ENCODE assay signal across 8 cellular contexts in genomic region chr19:16247353-16248182, GRCh38. TPM values are rescaled to one million over a fixed set of nuclear protein-coding genes. Genes with fewer than 3 reads are reported as not detected.
A peak's percentile ranks its signal among the peaks of the same experiment; 100 is the strongest.
DNase-seq lines count a peak whose midpoint lies in the region; ATAC-seq and TF ChIP-seq lines count a peak whose summit lies in the region.

No MANE protein-coding gene starts in this region.

- POLR2A ChIA-PET in HCT116 (lab: Charles Lee), result interaction anchor here (1.2 to 1.4 kb wide), 3 partner anchors 77 to 136 kb away, joined by 3 to 9 read pairs (median 4); partner anchors contain the start of gene KLF2
- POLR2A ChIA-PET in activated CD4-positive, alpha-beta memory T cell treated with anti-CD3 and anti-CD28 coated beads, Interleukin-2, amount 10 ng/mL, durations not matched to agents 7 days and 5 days (lab: Charles Lee), result interaction anchor here (0.8 to 6.1 kb wide), 9 partner anchors 19 to 140 kb away, joined by 3 to 61 read pairs (median 5); partner anchors contain the start of gene KLF2

- H3K4me3 Mint-ChIP-seq in activated CD4-positive, alpha-beta memory T cell treated with anti-CD3 and anti-CD28 coated beads, Interleukin-2, amount 10 ng/mL, durations not matched to agents 7 days and 5 days, result no peak overlapping the region

- H4K20me1 ChIP-seq in HCT116 (ENCODE audit: insufficient read depth), result no peaks in the 10 kb centered on the region

- peaks cover 28% of the 10 kb centered on the region for H3K4me1 Mint-ChIP-seq in activated CD4-positive, alpha-beta memory T cell treated with anti-CD3 and anti-CD28 coated beads, Interleukin-2, amount 10 ng/mL, durations not matched to agents 7 days and 5 days

- no peak for TF ChIP-seq POLR2A in HCT116 (IDR thresholded peaks at IDR 0.05; ENCODE audit: borderline replicate concordance, extremely low read depth, insufficient read depth, insufficient read length)
- TF ChIP-seq POLR2A in lower leg skin (IDR thresholded peaks at IDR 0.05), result no peak

- H3K9me3 Mint-ChIP-seq in activated CD4-positive, alpha-beta memory T cell treated with anti-CD3 and anti-CD28 coated beads, Interleukin-2, amount 10 ng/mL, durations not matched to agents 7 days and 5 days, result no peaks in the 10 kb centered on the region

- H3K36me3 ChIP-seq in HCT116 (ENCODE audit: control insufficient read depth in 1 of 2, insufficient read depth in 2 of 2, low read length in 2 of 2), result no peaks in the 10 kb centered on the region

- CTCF ChIA-PET in HCT116 (lab: Charles Lee), result interaction anchor here (1.5 to 5.3 kb wide), 4 partner anchors 81 to 139 kb away, joined by 3 to 44 read pairs (median 20); no protein-coding TSS in a partner anchor
- CTCF ChIA-PET in activated CD4-positive, alpha-beta memory T cell treated with anti-CD3 and anti-CD28 coated beads, Interleukin-2, amount 10 ng/mL, durations not matched to agents 7 days and 5 days (lab: Charles Lee), result interaction anchor here (0.6 to 7.7 kb wide), 33 partner anchors 10 to 1079 kb away, joined by 3 to 121 read pairs (median 4); partner anchors contain the start of gene KLF2

- RAD21 ChIA-PET in HCT116 (lab: Charles Lee; ENCODE audit: low non-redundant PET in 1 of 2, low total read pairs in 2 of 2, uncharacterized antibody in 2 of 2, unreplicated experiment in 2 of 2), result interaction anchor here (0.7 to 1.3 kb wide), 2 partner anchors 135 kb away, joined by 3 to 4 read pairs; no protein-coding TSS in a partner anchor

- TF ChIP-seq RAD21 in HCT116 (IDR thresholded peaks at IDR 0.05; ENCODE audit: low read depth), result peak; percentile 100

- WGBS in lower leg skin, 2 donors, result 35 to 40% methylated on average over 16 to 18 of the region's 18 CpGs

- no peak overlapping the region for H3K27ac ChIP-seq in HCT116 (ENCODE audit: low read depth, low read length)

- H3K9me3 ChIP-seq in HCT116 (ENCODE audit: control insufficient read depth in 1 of 2, insufficient read depth in 1 of 2, low read depth in 1 of 2, low read length in 2 of 2), result no peaks in the 10 kb centered on the region

- H3K4me3 ChIP-seq in HCT116 (replicated peaks in 1 of 2; ENCODE audit: low read depth in 1 of 2, low read length in 2 of 2), result no peak overlapping the region
- H3K4me3 ChIP-seq in lower leg skin (ENCODE audit: low read depth, poor library complexity, severe bottlenecking), result no peak overlapping the region

- H3K27me3 ChIP-seq in HCT116 (ENCODE audit: insufficient read depth, low read length), result no peaks in the 10 kb centered on the region

- no peaks in the 10 kb centered on the region for H3K9me2 ChIP-seq in HCT116 (ENCODE audit: insufficient read depth)

- H3K4me2 ChIP-seq in HCT116 (ENCODE audit: low read length), result peak overlapping the region; percentile 16; the same call in 1 of the 2 replicates

- H3K36me3 Mint-ChIP-seq in activated CD4-positive, alpha-beta memory T cell treated with anti-CD3 and anti-CD28 coated beads, Interleukin-2, amount 10 ng/mL, durations not matched to agents 7 days and 5 days (ENCODE audit: low read depth), result no peaks in the 10 kb centered on the region

- TF ChIP-seq CTCF in HCT116 (IDR thresholded peaks at IDR 0.05 in 2 of 3, conservative IDR thresholded peaks at IDR 0.05 in 1 of 3; ENCODE audit: borderline replicate concordance in 1 of 3, insufficient read depth in 1 of 3, low read depth in 2 of 3, low read length in 2 of 3) (peak; percentile 94 to 97 (median 94)), lower leg skin (IDR thresholded peaks at IDR 0.05) (peak in 1 of 3 donors; percentile 95)

- peaks cover 0 to 7% of the 10 kb centered on the region in 2 experiments; a peak in 2 of 4 replicates for H3K4me1 ChIP-seq in HCT116 (ENCODE audit: control insufficient read depth in 1 of 2, insufficient read depth in 2 of 2, low read length in 2 of 2)

- H3K9ac ChIP-seq in HCT116 (ENCODE audit: low read length), result no peak overlapping the region

- peak overlapping the region; percentile 55 for H3K27ac Mint-ChIP-seq in activated CD4-positive, alpha-beta memory T cell treated with anti-CD3 and anti-CD28 coated beads, Interleukin-2, amount 10 ng/mL, durations not matched to agents 7 days and 5 days

- H3K79me2 ChIP-seq in HCT116 (ENCODE audit: insufficient read depth, low read length), result no peaks in the 10 kb centered on the region

- peaks cover 19% of the 10 kb centered on the region for H3K27me3 Mint-ChIP-seq in activated CD4-positive, alpha-beta memory T cell treated with anti-CD3 and anti-CD28 coated beads, Interleukin-2, amount 10 ng/mL, durations not matched to agents 7 days and 5 days

- DNase-seq in AG20443 (ENCODE audit: low spot score) (peak; percentile 93), HCT116 (ENCODE audit: low read depth, low spot score) (peak; percentile 68), NCI-H774 (lab: John Stamatoyannopoulos, UW) (peak; percentile 39), dermis microvascular lymphatic vessel endothelial cell (ENCODE audit: low read depth in 2 of 2) (peak; percentile 76 to 84), lower leg skin (ENCODE audit: low spot score in 2 of 2) (peak; percentile 78 to 98)
- DNase-seq in activated CD4-positive, alpha-beta memory T cell treated with anti-CD3 and anti-CD28 coated beads, Interleukin-2, amount 10 ng/mL, durations not matched to agents 7 days and 5 days, result peak; percentile 87
- peak; percentile 64 to 86 (median 78) for DNase-seq in stimulated activated CD4-positive, alpha-beta T cell treated with anti-CD3 and anti-CD28 coated beads, TNF-alpha, amount 100 ng/mL, for 4 hours (ENCODE audit: low read depth in 3 of 3)

- peak; percentile 100 for ATAC-seq in HCT116
- no peak for ATAC-seq in GM18870 (IDR thresholded peaks at IDR 0.05; ENCODE audit: unreplicated experiment)

- no TSS peak for BruUV-seq in HCT116 (replicated peaks; lab: Mats Ljungman, UMichigan)

- H2AFZ ChIP-seq in HCT116 (ENCODE audit: low read depth, low read length, poor library complexity, severe bottlenecking), result peak overlapping the region; percentile 95

- intact Hi-C loops in HCT116 (cut with micrococcal nuclease), result loop anchor here (1.0 to 5.0 kb wide), 3 partner anchors 80 to 205 kb away; no protein-coding TSS in a partner anchor
- intact Hi-C loops in lower leg skin (cut with DNase I; ENCODE audit: low total_unique reads), result loop anchor here (2.0 kb wide), 1 partner anchor 137 kb away; no protein-coding TSS in a partner anchor

TF ChIP-seq in HCT116, 20 proteins besides CTCF, POLR2A, EP300 and RAD21:
- no peak for TF ChIP-seq MAX (IDR thresholded peaks at IDR 0.05)
- TF ChIP-seq YY1 (IDR thresholded peaks at IDR 0.05; ENCODE audit: extremely low read depth, insufficient replicate concordance, low read depth, low read length), result peak; percentile 18

RNA-seq across cellular contexts. Expression of gene AP1M1, which starts 49.9 kb away (rescaled TPM):
- total RNA-seq in HCT116 (2021; ENCODE audit: unreplicated experiment) (50.0 TPM), dermis microvascular lymphatic vessel endothelial cell (43.9 and 71.2 TPM in 2 replicates), lower leg skin (10 to 100 TPM; 47.2 to 66.9 (median 48.6) TPM)
- 50.7 and 52.9 TPM in 2 replicates for polyA plus RNA-seq in HCT116 (2012)
- total RNA-seq in activated CD4-positive, alpha-beta memory T cell treated with anti-CD3 and anti-CD28 coated beads, Interleukin-2, amount 10 ng/mL, durations not matched to agents 7 days and 5 days, result 100 to 1,000 TPM; 131 to 151 TPM

Comparison
In these comparisons a context has a peak if more than half of its experiments do, and no peak if none do; other contexts are left out.
1. DNase-seq: peak in every context shown above with its lines; median percentile 93 in AG20443; 88 in lower leg skin; 87 in activated CD4-positive, alpha-beta memory T cell treated with anti-CD3 and anti-CD28 coated beads, Interleukin-2, amount 10 ng/mL, durations not matched to agents 7 days and 5 days; 80 in dermis microvascular lymphatic vessel endothelial cell; 78 in stimulated activated CD4-positive, alpha-beta T cell treated with anti-CD3 and anti-CD28 coated beads, TNF-alpha, amount 100 ng/mL, for 4 hours; 68 in HCT116; 39 in NCI-H774.